ENCODE assay signal across 17 cellular contexts in the genomic region with DNA sequence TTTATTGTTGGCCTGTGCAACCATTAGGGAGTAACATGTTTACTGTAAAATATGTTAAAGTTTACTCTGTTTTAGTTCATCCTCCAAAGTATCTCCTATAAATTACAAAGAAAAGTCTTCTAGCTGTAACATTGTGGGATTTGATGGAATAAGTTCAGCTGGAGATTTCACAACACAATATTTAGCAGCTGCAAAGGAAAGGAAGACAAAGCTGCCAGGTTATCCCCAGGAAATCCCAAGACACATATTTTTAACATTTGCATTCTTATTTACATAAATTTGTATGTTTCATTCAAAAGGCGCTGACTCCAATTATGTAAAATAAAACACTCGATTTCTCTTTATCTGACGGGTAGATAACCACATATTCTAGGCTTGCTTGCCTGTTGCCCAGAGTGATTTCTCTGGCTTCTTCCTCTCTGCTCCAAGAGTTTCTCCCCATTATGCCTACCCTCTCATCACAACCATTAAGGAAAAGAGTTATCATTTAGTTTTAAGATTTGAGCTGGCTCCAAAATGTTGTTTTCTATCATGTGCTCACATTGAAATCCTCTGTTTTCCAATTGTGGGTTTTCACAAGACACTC.
"Had no signal": no experiment of that assay in that cellular context is flagged by ENCODE, and none has a peak within 500 bp of the region (broad histone marks: within the 10 kb centered on the region; RNA-seq: fewer than 3 reads in every experiment).

No MANE protein-coding gene starts in this region.

- H3K4me3 Mint-ChIP-seq: activated CD4-positive, alpha-beta T cell treated with anti-CD3 and anti-CD28 coated beads for 36 hours; activated CD8-positive, alpha-beta T cell treated with anti-CD3 and anti-CD28 coated beads for 36 hours; activated naive CD8-positive, alpha-beta T cell; activated T-cell treated with anti-CD3 and anti-CD28 coated beads, Interleukin-2, amount 50 U/mL, for 4 hours; central memory CD8-positive, alpha-beta T cell; T-helper 1 cell treated with Interleukin-12 subunit alpha and Interleukin-12 subunit beta and Interleukin-4 antibody, amounts not matched to agents 30 μg/mL and 1 μg/mL, for 36 hours had no signal

- H3K27ac ChIP-seq: body of pancreas, epithelial cell of prostate, psoas muscle, WERI-Rb-1 had no signal

- H3K27me3 Mint-ChIP-seq: activated CD8-positive, alpha-beta T cell treated with anti-CD3 and anti-CD28 coated beads for 36 hours; activated naive CD8-positive, alpha-beta T cell had no signal

- H3K36me3 Mint-ChIP-seq: activated naive CD8-positive, alpha-beta T cell had no signal

- H3K27ac Mint-ChIP-seq: activated CD4-positive, alpha-beta T cell treated with anti-CD3 and anti-CD28 coated beads for 36 hours; activated CD8-positive, alpha-beta T cell treated with anti-CD3 and anti-CD28 coated beads for 36 hours; activated naive CD8-positive, alpha-beta T cell; T-helper 1 cell treated with Interleukin-12 subunit alpha and Interleukin-12 subunit beta and Interleukin-4 antibody, amounts not matched to agents 30 μg/mL and 1 μg/mL, for 36 hours had no signal

- H3K36me3 ChIP-seq: right lobe of liver, WERI-Rb-1 had no signal

- H3K4me3 ChIP-seq: body of pancreas, psoas muscle, right lobe of liver had no signal

- H3K9me3 Mint-ChIP-seq: activated CD8-positive, alpha-beta T cell treated with anti-CD3 and anti-CD28 coated beads for 36 hours; central memory CD8-positive, alpha-beta T cell; T-helper 1 cell treated with Interleukin-12 subunit alpha and Interleukin-12 subunit beta and Interleukin-4 antibody, amounts not matched to agents 30 μg/mL and 1 μg/mL, for 36 hours had no signal

- DNase-seq: activated CD4-positive, alpha-beta T cell treated with anti-CD3 and anti-CD28 coated beads for 36 hours; activated CD8-positive, alpha-beta T cell treated with anti-CD3 and anti-CD28 coated beads for 36 hours; activated gamma-delta T cell; activated T-cell treated with anti-CD3 and anti-CD28 coated beads, Interleukin-2, amount 50 U/mL, for 4 hours; amniotic stem cell; body of pancreas; effector CD8-positive, alpha-beta T cell; hippocampal formation; psoas muscle; right lobe of liver; stimulated activated CD4-positive, alpha-beta T cell treated with anti-CD3 and anti-CD28 coated beads, Interleukin-12 subunit alpha, Interleukin-12 subunit beta, amount 100 ng/mL, for 4 hours; stimulated activated CD4-positive, alpha-beta T cell treated with anti-CD3 and anti-CD28 coated beads, Interleukin-2, amount 100 ng/mL, for 24 hours; WERI-Rb-1 had no signal

- ATAC-seq: activated CD4-positive, alpha-beta T cell treated with anti-CD3 and anti-CD28 coated beads for 36 hours; activated CD8-positive, alpha-beta T cell treated with anti-CD3 and anti-CD28 coated beads for 36 hours; activated T-cell treated with anti-CD3 and anti-CD28 coated beads, Interleukin-2, amount 50 U/mL, for 4 hours; body of pancreas had no signal

- H3K4me1 Mint-ChIP-seq: central memory CD8-positive, alpha-beta T cell had no signal

- H3K27me3 ChIP-seq: body of pancreas, right lobe of liver had no signal

- H3K9me3 ChIP-seq: body of pancreas, psoas muscle, right lobe of liver had no signal

- H3K4me1 ChIP-seq: body of pancreas, psoas muscle had no signal
